In the genomic region with DNA sequence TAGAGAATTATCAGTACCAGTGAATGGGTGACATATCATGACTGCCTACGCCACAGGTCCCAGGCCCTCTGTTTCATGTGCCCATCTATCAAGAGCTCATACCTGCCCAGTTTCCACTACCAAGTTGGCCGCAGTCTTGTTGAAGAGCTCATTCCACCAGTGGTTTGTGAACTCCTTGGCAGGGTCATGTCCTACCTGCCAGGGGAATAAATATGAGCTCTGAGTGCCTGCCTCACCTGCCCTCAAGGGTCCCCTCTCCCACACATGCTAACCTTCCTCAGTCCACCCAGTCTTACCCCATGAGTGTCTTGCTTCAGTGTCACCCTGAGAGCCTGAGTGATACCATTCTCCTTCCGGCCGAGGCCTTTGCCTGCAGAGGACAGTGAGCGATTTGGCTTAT, we compare ENCODE assay signal across 29 cellular contexts. TPM values are rescaled to one million over a fixed set of nuclear protein-coding genes. Genes with fewer than 3 reads are reported as not detected.
DNase-seq lines count a peak whose midpoint lies in the region; ATAC-seq lines count a peak whose summit lies in the region.
"Had no signal": no experiment of that assay in that cellular context is flagged by ENCODE, and none has a peak within 500 bp of the region (broad histone marks: within the 10 kb centered on the region; RNA-seq: fewer than 3 reads in every experiment).

No MANE protein-coding gene starts in this region.

- DNase-seq in activated T-cell treated with anti-CD3 and anti-CD28 coated beads, Interleukin-2, amount 50 U/mL, for 24 hours, result no peak
- no peak for DNase-seq in activated T-cell treated with anti-CD3 and anti-CD28 coated beads, Interleukin-2, amount 50 U/mL, for 48 hours
- no peak for DNase-seq in CD4-positive, CD25-positive, alpha-beta regulatory T cell
- DNase-seq in naive thymus-derived CD4-positive, alpha-beta T cell, result no peak
- no peak for DNase-seq in posterior cingulate gyrus
- DNase-seq in NCI-H187 treated with DMSO at 0.1 percent for 48 hours (lab: John Stamatoyannopoulos, UW), result no peak
- no peak for DNase-seq in AG08395 (ENCODE audit: low spot score)
- DNase-seq: effector CD8-positive, alpha-beta T cell; GM23248; immature natural killer cell; left colon; MM.1S; NCI-H1105 treated with DMSO at 0.1 percent for 48 hours; NCI-H2029 treated with DMSO at 0.1 percent for 48 hours; NCI-H524 treated with DMSO at 0.1 percent for 48 hours; OCI-M1; retina; small intestine; thyroid gland had no signal

- H3K9me3 ChIP-seq in CD4-positive, CD25-positive, alpha-beta regulatory T cell (ENCODE audit: control insufficient read depth in 2 of 2, low read length in 2 of 2), result no peaks in the 10 kb centered on the region
- H3K9me3 ChIP-seq in naive thymus-derived CD4-positive, alpha-beta T cell (ENCODE audit: control insufficient read depth in 2 of 3, low read length in 3 of 3), result no peaks in the 10 kb centered on the region
- H3K9me3 ChIP-seq: BLaER1, pancreas, SJSA1, thyroid gland had no signal

- POLR2A ChIA-PET in naive thymus-derived CD4-positive, alpha-beta T cell (lab: Charles Lee), result interaction anchor here (1.0 kb wide), 1 partner anchor 95 kb away, joined by 3 read pairs; no protein-coding TSS in a partner anchor

- H3K36me3 Mint-ChIP-seq in activated T-cell treated with anti-CD3 and anti-CD28 coated beads, Interleukin-2, amount 50 U/mL, for 24 hours (ENCODE audit: low read depth), result peaks cover 86% of the 10 kb centered on the region
- peaks cover 25% of the 10 kb centered on the region for H3K36me3 Mint-ChIP-seq in CD4-positive, CD25-positive, alpha-beta regulatory T cell
- peaks cover 80% of the 10 kb centered on the region for H3K36me3 Mint-ChIP-seq in activated T-helper 17 cell treated with anti-CD3 and anti-CD28 coated beads, Interleukin-2, amount 50 U/mL, for 72 hours (ENCODE audit: low read depth)
- H3K36me3 Mint-ChIP-seq in naive thymus-derived CD4-positive, alpha-beta T cell, result peaks cover 3 to 18% (median 8%) of the 10 kb centered on the region in 5 donors

- no peak overlapping the region for H3K27ac ChIP-seq in CD4-positive, CD25-positive, alpha-beta regulatory T cell (ENCODE audit: insufficient read depth, low read length, poor library complexity, severe bottlenecking)
- peak overlapping the region; percentile 35 for H3K27ac ChIP-seq in naive thymus-derived CD4-positive, alpha-beta T cell (ENCODE audit: low read depth, low read length)
- H3K27ac ChIP-seq: BLaER1, coronary artery, GM23248, pancreas, RWPE1, SJSA1, thyroid gland had no signal

- H3K36me3 ChIP-seq in CD4-positive, CD25-positive, alpha-beta regulatory T cell (ENCODE audit: control insufficient read depth, insufficient read depth, low read length), result peaks cover 51% of the 10 kb centered on the region
- H3K36me3 ChIP-seq in naive thymus-derived CD4-positive, alpha-beta T cell (ENCODE audit: control insufficient read depth in 2 of 3, insufficient read depth in 3 of 3, low read length in 3 of 3), result peaks cover 0 to 56% (median 3%) of the 10 kb centered on the region in 3 experiments

- intact Hi-C loops in naive thymus-derived CD4-positive, alpha-beta T cell (cut with micrococcal nuclease), result no loop called here
- intact Hi-C loops in posterior cingulate gyrus (cut with DNase I), result no loop called here

- peaks cover 55% of the 10 kb centered on the region for H3K4me1 Mint-ChIP-seq in activated T-cell treated with anti-CD3 and anti-CD28 coated beads, Interleukin-2, amount 50 U/mL, for 24 hours (ENCODE audit: low read depth)
- H3K4me1 Mint-ChIP-seq in CD4-positive, CD25-positive, alpha-beta regulatory T cell, result peaks cover 4 to 49% (median 35%) of the 10 kb centered on the region in 4 donors
- peaks cover 15% of the 10 kb centered on the region for H3K4me1 Mint-ChIP-seq in activated T-helper 17 cell treated with anti-CD3 and anti-CD28 coated beads, Interleukin-2, amount 50 U/mL, for 72 hours
- peaks cover 29 to 52% (median 44%) of the 10 kb centered on the region in 7 donors for H3K4me1 Mint-ChIP-seq in naive thymus-derived CD4-positive, alpha-beta T cell

- peak overlapping the region; percentile 5 for H3K4me3 Mint-ChIP-seq in activated T-cell treated with anti-CD3 and anti-CD28 coated beads, Interleukin-2, amount 50 U/mL, for 24 hours
- H3K4me3 Mint-ChIP-seq in CD4-positive, CD25-positive, alpha-beta regulatory T cell, result peak overlapping the region in 3 of 4 donors; percentile 26 to 84 (median 35)
- no peak overlapping the region for H3K4me3 Mint-ChIP-seq in activated T-helper 17 cell treated with anti-CD3 and anti-CD28 coated beads, Interleukin-2, amount 50 U/mL, for 72 hours
- no peak overlapping the region for H3K4me3 Mint-ChIP-seq in naive thymus-derived CD4-positive, alpha-beta T cell
- H3K4me3 Mint-ChIP-seq: immature natural killer cell had no signal

- no peaks in the 10 kb centered on the region for H3K27me3 Mint-ChIP-seq in activated T-cell treated with anti-CD3 and anti-CD28 coated beads, Interleukin-2, amount 50 U/mL, for 24 hours
- no peaks in the 10 kb centered on the region for H3K27me3 Mint-ChIP-seq in CD4-positive, CD25-positive, alpha-beta regulatory T cell
- no peaks in the 10 kb centered on the region for H3K27me3 Mint-ChIP-seq in activated T-helper 17 cell treated with anti-CD3 and anti-CD28 coated beads, Interleukin-2, amount 50 U/mL, for 72 hours
- no peaks in the 10 kb centered on the region for H3K27me3 Mint-ChIP-seq in naive thymus-derived CD4-positive, alpha-beta T cell

- H3K27me3 ChIP-seq in CD4-positive, CD25-positive, alpha-beta regulatory T cell (ENCODE audit: control insufficient read depth, insufficient read depth, low read length), result no peaks in the 10 kb centered on the region
- no peaks in the 10 kb centered on the region for H3K27me3 ChIP-seq in naive thymus-derived CD4-positive, alpha-beta T cell (ENCODE audit: control insufficient read depth in 2 of 2, insufficient read depth in 2 of 2, low read length in 2 of 2)
- H3K27me3 ChIP-seq: BLaER1, pancreas, SJSA1, thyroid gland had no signal

- peaks cover 27% of the 10 kb centered on the region for H3K4me1 ChIP-seq in CD4-positive, CD25-positive, alpha-beta regulatory T cell (ENCODE audit: control insufficient read depth, insufficient read depth, low read length, poor library complexity, severe bottlenecking)
- H3K4me1 ChIP-seq in naive thymus-derived CD4-positive, alpha-beta T cell (ENCODE audit: control insufficient read depth in 2 of 2, insufficient read depth in 2 of 2, low read length in 2 of 2), result peaks cover 9 to 19% of the 10 kb centered on the region in 2 donors

- no peak for ATAC-seq in CD4-positive, CD25-positive, alpha-beta regulatory T cell (ENCODE audit: low read depth in 2 of 2)
- no peak for ATAC-seq in activated T-helper 17 cell treated with anti-CD3 and anti-CD28 coated beads, Interleukin-2, amount 50 U/mL, for 72 hours (replicated peaks)
- no peak for ATAC-seq in naive thymus-derived CD4-positive, alpha-beta T cell
- ATAC-seq: left colon, pancreas had no signal

- H3K27ac Mint-ChIP-seq in activated T-cell treated with anti-CD3 and anti-CD28 coated beads, Interleukin-2, amount 50 U/mL, for 24 hours, result peak overlapping the region; percentile 97
- H3K27ac Mint-ChIP-seq in CD4-positive, CD25-positive, alpha-beta regulatory T cell, result peak overlapping the region in 2 of 3 donors; percentile 80 to 81
- H3K27ac Mint-ChIP-seq in activated T-helper 17 cell treated with anti-CD3 and anti-CD28 coated beads, Interleukin-2, amount 50 U/mL, for 72 hours, result peak overlapping the region; percentile 45
- H3K27ac Mint-ChIP-seq in naive thymus-derived CD4-positive, alpha-beta T cell, result peak overlapping the region in 4 of 9 donors; percentile 13 to 72 (median 40)

- H3K4me3 ChIP-seq in CD4-positive, CD25-positive, alpha-beta regulatory T cell (ENCODE audit: low read depth, low read length), result no peak overlapping the region
- no peak overlapping the region for H3K4me3 ChIP-seq in naive thymus-derived CD4-positive, alpha-beta T cell (ENCODE audit: low read length)
- H3K4me3 ChIP-seq: BLaER1, coronary artery, GM23248, pancreas, SJSA1, thyroid gland had no signal

- CTCF ChIA-PET in naive thymus-derived CD4-positive, alpha-beta T cell (lab: Charles Lee), result interaction anchor here (0.8 to 2.2 kb wide), 2 partner anchors 11 to 16 kb away, joined by 3 to 6 read pairs; no protein-coding TSS in a partner anchor

- H3K9me3 Mint-ChIP-seq in activated T-cell treated with anti-CD3 and anti-CD28 coated beads, Interleukin-2, amount 50 U/mL, for 24 hours, result no peaks in the 10 kb centered on the region
- no peaks in the 10 kb centered on the region for H3K9me3 Mint-ChIP-seq in CD4-positive, CD25-positive, alpha-beta regulatory T cell
- H3K9me3 Mint-ChIP-seq in activated T-helper 17 cell treated with anti-CD3 and anti-CD28 coated beads, Interleukin-2, amount 50 U/mL, for 72 hours, result no peaks in the 10 kb centered on the region
- H3K9me3 Mint-ChIP-seq in naive thymus-derived CD4-positive, alpha-beta T cell, result no peaks in the 10 kb centered on the region
- H3K9me3 Mint-ChIP-seq: immature natural killer cell had no signal

RNA-seq across cellular contexts. Expression of gene GPATCH4, which starts 3.2 kb away (rescaled TPM):
- 27.5 TPM for total RNA-seq in CD4-positive, CD25-positive, alpha-beta regulatory T cell
- 10 to 100 TPM; 20.2 to 34.6 (median 27.6) TPM for polyA plus RNA-seq in CD4-positive, CD25-positive, alpha-beta regulatory T cell
- total RNA-seq in activated T-helper 17 cell treated with anti-CD3 and anti-CD28 coated beads, Interleukin-2, amount 50 U/mL, for 72 hours, result 10 to 100 TPM; 21.3 to 51.8 TPM
- 10 to 100 TPM; 33.3 to 49.6 (median 39.1) TPM for total RNA-seq in naive thymus-derived CD4-positive, alpha-beta T cell
- 10 to 100 TPM; 46.5 to 59.1 TPM for polyA plus RNA-seq in naive thymus-derived CD4-positive, alpha-beta T cell

RNA-seq across cellular contexts. Expression of gene NAXE, which starts 6.5 kb away (rescaled TPM):
- 29.2 TPM for total RNA-seq in CD4-positive, CD25-positive, alpha-beta regulatory T cell
- polyA plus RNA-seq in CD4-positive, CD25-positive, alpha-beta regulatory T cell, result 100 to 1,000 TPM in 1 of 4 donors, 10 to 100 TPM in 3; 87.3 to 102 (median 92.2) TPM
- total RNA-seq in activated T-helper 17 cell treated with anti-CD3 and anti-CD28 coated beads, Interleukin-2, amount 50 U/mL, for 72 hours, result 10 to 100 TPM; 56.2 to 74.7 TPM
- total RNA-seq in naive thymus-derived CD4-positive, alpha-beta T cell, result 10 to 100 TPM; 25.6 to 58.8 (median 40.7) TPM
- 100 to 1,000 TPM in 1 of 2 donors, 10 to 100 TPM in 1; 98.0 to 113 TPM for polyA plus RNA-seq in naive thymus-derived CD4-positive, alpha-beta T cell

RNA-seq across cellular contexts. Expression of gene TTC24, which starts 18.6 kb away (rescaled TPM):
- total RNA-seq in CD4-positive, CD25-positive, alpha-beta regulatory T cell, result 2.3 TPM
- polyA plus RNA-seq in CD4-positive, CD25-positive, alpha-beta regulatory T cell, result under 1 TPM in 3 of 4 donors, not detected in 1; 0.34 to 0.65 (median 0.35) TPM
- total RNA-seq in activated T-helper 17 cell treated with anti-CD3 and anti-CD28 coated beads, Interleukin-2, amount 50 U/mL, for 72 hours, result under 1 TPM in 1 of 2 donors, not detected in 1; 0.79 TPM
- 10 to 100 TPM in 1 of 5 experiments, 1 to 10 TPM in 4; 2.8 to 10.2 (median 7.4) TPM for total RNA-seq in naive thymus-derived CD4-positive, alpha-beta T cell
- polyA plus RNA-seq in naive thymus-derived CD4-positive, alpha-beta T cell, result 1 to 10 TPM in 1 of 2 donors, under 1 TPM in 1; 0.97 to 1.5 TPM
- total RNA-seq: GM23248, lung microvascular endothelial cell, pancreas, SJSA1 had no signal
- polyA plus RNA-seq: aorta, GM23248, neural cell, pancreas had no signal

RNA-seq across cellular contexts. Expression of gene HAPLN2, which starts 21.1 kb away (rescaled TPM):
- not detected for total RNA-seq in CD4-positive, CD25-positive, alpha-beta regulatory T cell
- polyA plus RNA-seq in CD4-positive, CD25-positive, alpha-beta regulatory T cell, result not detected
- total RNA-seq in activated T-helper 17 cell treated with anti-CD3 and anti-CD28 coated beads, Interleukin-2, amount 50 U/mL, for 72 hours, result 1 to 10 TPM in 1 of 2 donors, under 1 TPM in 1; 0.30 to 1.5 TPM
- not detected for total RNA-seq in naive thymus-derived CD4-positive, alpha-beta T cell
- polyA plus RNA-seq in naive thymus-derived CD4-positive, alpha-beta T cell, result not detected
- total RNA-seq: activated CD8-positive, alpha-beta memory T cell treated with anti-CD3 and anti-CD28 coated beads for 36 hours; GM23248; left colon; lung microvascular endothelial cell; pancreas; SJSA1 had no signal
- polyA plus RNA-seq: GM23248, immature natural killer cell had no signal

RNA-seq across cellular contexts. Expression of gene IQGAP3, which starts 25.8 kb away (rescaled TPM):
- 0.10 TPM for total RNA-seq in CD4-positive, CD25-positive, alpha-beta regulatory T cell
- under 1 TPM; 0.05 to 0.98 (median 0.41) TPM for polyA plus RNA-seq in CD4-positive, CD25-positive, alpha-beta regulatory T cell
- total RNA-seq in activated T-helper 17 cell treated with anti-CD3 and anti-CD28 coated beads, Interleukin-2, amount 50 U/mL, for 72 hours, result 1 to 10 TPM; 8.7 to 9.4 TPM
- total RNA-seq in naive thymus-derived CD4-positive, alpha-beta T cell, result 10 to 100 TPM in 1 of 5 experiments, under 1 TPM in 1, not detected in 3; 0.24 to 14.4 TPM
- polyA plus RNA-seq in naive thymus-derived CD4-positive, alpha-beta T cell, result not detected
- polyA plus RNA-seq: immature natural killer cell, neural cell had no signal

Comparison
In these comparisons a context has a peak if more than half of its experiments do, and no peak if none do; other contexts are left out.
1. H3K4me3 Mint-ChIP-seq: peak in activated T-cell treated with anti-CD3 and anti-CD28 coated beads, Interleukin-2, amount 50 U/mL, for 24 hours (single experiment) and CD4-positive, CD25-positive, alpha-beta regulatory T cell (3 of 4); none in activated T-helper 17 cell treated with anti-CD3 and anti-CD28 coated beads, Interleukin-2, amount 50 U/mL, for 72 hours (single experiment) and naive thymus-derived CD4-positive, alpha-beta T cell (0 of 10).